21 cellular contexts compared by ENCODE assay signal in the genomic region with DNA sequence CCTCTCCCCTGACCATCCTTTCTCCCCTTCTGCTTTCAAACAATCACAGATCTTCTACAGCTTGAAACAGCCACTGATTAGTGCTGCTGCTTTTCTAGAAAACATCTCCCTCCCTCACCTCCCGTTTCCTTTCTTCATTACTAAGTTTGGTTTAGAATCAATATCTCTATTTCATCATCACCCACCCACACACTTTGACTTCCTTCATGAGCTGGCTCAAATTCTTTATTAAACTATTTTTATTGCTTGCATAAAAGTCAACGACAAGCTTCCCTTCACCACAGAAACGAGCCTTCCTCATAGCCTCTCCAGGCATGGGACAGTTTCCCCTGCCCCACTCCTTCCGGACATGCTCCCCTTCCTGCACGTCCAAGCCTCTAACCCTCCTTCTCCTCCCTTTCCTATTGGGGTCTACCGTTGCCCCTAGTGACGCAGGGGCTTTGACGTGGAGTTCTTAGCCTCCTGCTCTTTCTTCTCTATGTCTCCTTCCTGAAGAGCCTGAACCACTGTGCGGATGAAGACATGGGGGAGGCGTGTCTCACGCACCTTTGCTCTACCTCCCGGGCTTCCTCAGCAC.
DNase-seq lines count a peak whose midpoint lies in the region; ATAC-seq, FAIRE-seq and TF ChIP-seq lines count a peak whose summit lies in the region.
"Had no signal": no experiment of that assay in that cellular context is flagged by ENCODE, and none has a peak within 500 bp of the region (broad histone marks: within the 10 kb centered on the region; RNA-seq: fewer than 3 reads in every experiment).

No MANE protein-coding gene starts in this region.

- H3K9ac ChIP-seq in astrocyte (ENCODE audit: low read length) (no peak overlapping the region), liver (ENCODE audit: low read depth in 1 of 2, low read length in 2 of 2) (no peak overlapping the region)

- H2AFZ ChIP-seq in astrocyte (ENCODE audit: low read depth, low read length): no peak overlapping the region

- H3K27me3 Mint-ChIP-seq in astrocyte (ENCODE audit: low read depth, unreplicated experiment): peaks cover 3% of the 10 kb centered on the region
- H3K27me3 Mint-ChIP-seq in CD8-positive, alpha-beta T cell (ENCODE audit: low read depth): no peaks in the 10 kb centered on the region
- H3K27me3 Mint-ChIP-seq: IgD-negative memory B cell had no signal

- 73% methylated on average over 12 of the region's 12 CpGs for WGBS in liver

- no peak for ATAC-seq in CD8-positive, alpha-beta T cell
- ATAC-seq: HCT116 had no signal

- no peak for TF ChIP-seq CTCF in 22Rv1 (IDR thresholded peaks at IDR 0.05)
- no peak for TF ChIP-seq CTCF in astrocyte (IDR thresholded peaks at IDR 0.05; ENCODE audit: insufficient read depth, low read depth, low read length)
- no peak for TF ChIP-seq CTCF in liver (IDR thresholded peaks at IDR 0.05; ENCODE audit: low read depth, low read length, missing input control)
- TF ChIP-seq CTCF in CD8-positive, alpha-beta T cell (IDR thresholded peaks at IDR 0.05): no peak

- no peaks in the 10 kb centered on the region for H3K36me3 ChIP-seq in astrocyte (ENCODE audit: insufficient read depth, low read length)
- H3K36me3 ChIP-seq in liver (ENCODE audit: control insufficient read depth in 4 of 4, insufficient read depth in 3 of 4, low read depth in 1 of 4, low read length in 3 of 4): no peaks in the 10 kb centered on the region
- no peaks in the 10 kb centered on the region for H3K36me3 ChIP-seq in CD8-positive, alpha-beta T cell (ENCODE audit: insufficient read depth, low read length)

- no peak overlapping the region for H3K27ac Mint-ChIP-seq in astrocyte (ENCODE audit: unreplicated experiment)
- no peak overlapping the region for H3K27ac Mint-ChIP-seq in CD8-positive, alpha-beta T cell
- H3K27ac Mint-ChIP-seq: activated T-helper 2 cell treated with anti-CD3 and anti-CD28 coated beads, Interferon-gamma antibody, Interleukin-2, Interleukin-4, amounts not matched to agents 10 μg/mL and 5 μg/mL and 100 μg/mL, durations not matched to agents 14 hours and 24 hours and 36 hours; CD4-positive, alpha-beta memory T cell had no signal

- H4K20me1 ChIP-seq in astrocyte (ENCODE audit: insufficient read depth, low read length): no peaks in the 10 kb centered on the region

- no peaks in the 10 kb centered on the region for H3K9me3 ChIP-seq in astrocyte (ENCODE audit: insufficient read depth, low read depth, low read length)
- no peaks in the 10 kb centered on the region for H3K9me3 ChIP-seq in liver (ENCODE audit: control insufficient read depth in 4 of 4, low read length in 3 of 4)
- H3K9me3 ChIP-seq in CD8-positive, alpha-beta T cell (ENCODE audit: low read length): no peaks in the 10 kb centered on the region

- TF ChIP-seq RAD21 in liver (IDR thresholded peaks at IDR 0.05): no peak

- no peak overlapping the region for H3K4me3 Mint-ChIP-seq in astrocyte (ENCODE audit: unreplicated experiment)
- no peak overlapping the region for H3K4me3 Mint-ChIP-seq in CD8-positive, alpha-beta T cell
- H3K4me3 Mint-ChIP-seq: CD4-positive, alpha-beta memory T cell; IgD-negative memory B cell had no signal

- H3K27ac ChIP-seq in 22Rv1: peak overlapping the region; percentile 50
- no peak overlapping the region for H3K27ac ChIP-seq in astrocyte (ENCODE audit: low read depth, low read length)
- H3K27ac ChIP-seq in liver (ENCODE audit: low read depth in 1 of 2, low read length in 2 of 2): no peak overlapping the region
- H3K27ac ChIP-seq in CD8-positive, alpha-beta T cell (ENCODE audit: low read depth, low read length): no peak overlapping the region
- H3K27ac ChIP-seq: HL-60 had no signal

- CTCF ChIA-PET in CD8-positive, alpha-beta T cell (lab: Charles Lee): no interaction called here

- H3K27me3 ChIP-seq in astrocyte (ENCODE audit: insufficient read depth, low read length) (no peaks in the 10 kb centered on the region), liver (ENCODE audit: control insufficient read depth in 4 of 4, insufficient read depth in 4 of 4, low read length in 3 of 4) (no peaks in the 10 kb centered on the region)
- H3K27me3 ChIP-seq in CD8-positive, alpha-beta T cell (ENCODE audit: insufficient read depth, low read length): no peaks in the 10 kb centered on the region

- H3K36me3 Mint-ChIP-seq in astrocyte (ENCODE audit: low read depth, unreplicated experiment): peaks cover 7% of the 10 kb centered on the region
- no peaks in the 10 kb centered on the region for H3K36me3 Mint-ChIP-seq in CD8-positive, alpha-beta T cell
- H3K36me3 Mint-ChIP-seq: CD4-positive, alpha-beta memory T cell had no signal

- no peak for FAIRE-seq in astrocyte (lab: Jason Lieb, UNC)
- FAIRE-seq: islet of Langerhans had no signal

- peak; percentile 49 for DNase-seq in GM03348 (ENCODE audit: low spot score)
- peak; percentile 47 for DNase-seq in astrocyte (ENCODE audit: low read depth)
- DNase-seq in head of caudate nucleus: no peak
- no peak for DNase-seq in CD8-positive, alpha-beta T cell
- DNase-seq in NCI-H82 (lab: John Stamatoyannopoulos, UW): no peak
- DNase-seq in cardiac septum (ENCODE audit: low spot score): no peak
- DNase-seq: activated CD4-positive, alpha-beta T cell treated with anti-CD3 and anti-CD28 coated beads for 48 hours; CD4-positive, alpha-beta memory T cell; central memory CD4-positive, alpha-beta T cell; DMS53; NCI-H2029; NCI-H446 treated with DMSO at 0.1 percent for 48 hours; posterior cingulate gyrus; SW 1271 had no signal

- no peaks in the 10 kb centered on the region for H3K79me2 ChIP-seq in astrocyte (ENCODE audit: insufficient read depth, low read length)

- peak overlapping the region; percentile 43 for H3K4me2 ChIP-seq in astrocyte (ENCODE audit: low read length)

- POLR2A ChIA-PET in CD8-positive, alpha-beta T cell (lab: Charles Lee): interaction anchor here (0.6 kb wide), 1 partner anchor 11 kb away, joined by 3 read pairs; no protein-coding TSS in a partner anchor

- peaks cover 12% of the 10 kb centered on the region for H3K4me1 Mint-ChIP-seq in astrocyte (ENCODE audit: low read depth, unreplicated experiment)
- H3K4me1 Mint-ChIP-seq in CD8-positive, alpha-beta T cell (ENCODE audit: low read depth): no peaks in the 10 kb centered on the region
- H3K4me1 Mint-ChIP-seq: CD4-positive, alpha-beta memory T cell had no signal

- H3K4me1 ChIP-seq in astrocyte (ENCODE audit: insufficient read depth, low read length): peaks cover 28% of the 10 kb centered on the region
- peaks cover 0 to 8% (median 6%) of the 10 kb centered on the region in 4 donors for H3K4me1 ChIP-seq in liver (ENCODE audit: control insufficient read depth in 4 of 4, insufficient read depth in 4 of 4, low read length in 3 of 4)
- no peaks in the 10 kb centered on the region for H3K4me1 ChIP-seq in CD8-positive, alpha-beta T cell (ENCODE audit: insufficient read depth, low read length)

- H3K4me3 ChIP-seq in astrocyte (ENCODE audit: insufficient read depth, low read depth, low read length): no peak overlapping the region
- H3K4me3 ChIP-seq in liver (ENCODE audit: low read depth in 1 of 3, low read length in 3 of 3): no peak overlapping the region
- H3K4me3 ChIP-seq in CD8-positive, alpha-beta T cell (ENCODE audit: low read depth, low read length): no peak overlapping the region

- intact Hi-C loops in head of caudate nucleus (cut with DNase I) (no loop called here), cardiac septum (cut with DNase I) (no loop called here)
- intact Hi-C loops in CD8-positive, alpha-beta T cell (cut with DNase I, micrococcal nuclease): no loop called here

- H3K9me3 Mint-ChIP-seq in astrocyte (ENCODE audit: unreplicated experiment): peaks cover 6% of the 10 kb centered on the region
- no peaks in the 10 kb centered on the region for H3K9me3 Mint-ChIP-seq in CD8-positive, alpha-beta T cell
- H3K9me3 Mint-ChIP-seq: activated T-helper 2 cell treated with anti-CD3 and anti-CD28 coated beads, Interferon-gamma antibody, Interleukin-2, Interleukin-4, amounts not matched to agents 10 μg/mL and 5 μg/mL and 100 μg/mL, durations not matched to agents 14 hours and 24 hours and 36 hours; IgD-negative memory B cell had no signal

TF ChIP-seq in liver, 16 proteins besides CTCF, POLR2A, EP300 and RAD21:
- TF ChIP-seq HNF4A (conservative IDR thresholded peaks at IDR 0.05) (no peak), EGR1 (IDR thresholded peaks at IDR 0.05; ENCODE audit: low read depth in 2 of 2) (peak; percentile 55 to 67), ATF3 (IDR thresholded peaks at IDR 0.05) (peak; percentile 20), FOXA1 (IDR thresholded peaks at IDR 0.05) (no peak)

Comparison
In these comparisons a context has a peak if more than half of its experiments do, and no peak if none do; other contexts are left out.
1. DNase-seq: peak in GM03348 (single experiment) and astrocyte (single experiment); none in head of caudate nucleus (0 of 42), CD8-positive, alpha-beta T cell (0 of 7), NCI-H82 (single experiment) and cardiac septum (single experiment).